ENCODE assay signal across 8 cellular contexts in the genomic region with DNA sequence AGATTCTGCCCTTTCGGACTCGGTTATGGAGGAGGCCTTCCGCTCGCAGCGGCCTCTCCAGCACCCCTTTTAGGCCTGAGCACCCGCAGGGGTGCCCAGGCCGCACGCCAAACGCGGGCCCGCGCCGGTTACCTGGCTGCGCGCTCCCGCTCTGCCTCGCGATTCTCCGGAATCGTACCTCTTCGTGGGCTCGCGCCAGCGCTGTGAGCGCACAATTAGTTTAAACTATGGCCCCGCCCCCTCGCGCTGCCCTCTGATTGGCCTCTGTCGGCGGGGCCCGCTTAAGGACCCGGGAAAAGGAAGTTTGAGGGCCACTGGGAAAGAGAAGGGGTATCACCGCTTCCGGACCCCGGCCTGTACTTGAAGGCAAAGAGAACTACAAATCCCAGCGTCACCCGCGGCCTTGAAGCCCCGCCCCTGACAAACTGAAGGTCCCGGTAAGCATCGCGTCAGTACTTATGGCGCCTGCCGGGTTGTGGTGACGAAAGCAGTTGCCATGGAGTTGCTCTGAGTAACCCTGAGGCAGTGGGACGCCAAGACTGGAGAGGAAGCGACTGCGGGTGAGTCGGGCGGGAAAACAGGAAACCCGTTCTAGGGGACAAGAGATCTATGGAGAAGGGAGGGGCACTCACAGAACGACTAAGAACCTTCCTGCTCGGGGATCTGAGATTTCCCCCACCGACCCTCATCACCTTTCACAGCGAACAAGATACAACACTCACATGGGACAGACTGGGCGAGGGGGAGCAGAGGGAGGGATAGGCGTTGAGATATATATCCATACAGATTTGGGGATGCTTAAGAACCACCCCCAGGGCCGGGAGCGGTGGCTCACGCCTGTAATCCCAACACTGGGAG. TPM values are rescaled to one million over a fixed set of nuclear protein-coding genes. Genes with fewer than 3 reads are reported as not detected.
DNase-seq lines count a peak whose midpoint lies in the region; FAIRE-seq and TF ChIP-seq lines count a peak whose summit lies in the region.

A gene with protein sequence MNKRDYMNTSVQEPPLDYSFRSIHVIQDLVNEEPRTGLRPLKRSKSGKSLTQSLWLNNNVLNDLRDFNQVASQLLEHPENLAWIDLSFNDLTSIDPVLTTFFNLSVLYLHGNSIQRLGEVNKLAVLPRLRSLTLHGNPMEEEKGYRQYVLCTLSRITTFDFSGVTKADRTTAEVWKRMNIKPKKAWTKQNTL (plus strand): TSS at position 525 of the 858 bp plus-strand sequence. CDS start 8,234 bp downstream, outside the sequence.
A gene with protein sequence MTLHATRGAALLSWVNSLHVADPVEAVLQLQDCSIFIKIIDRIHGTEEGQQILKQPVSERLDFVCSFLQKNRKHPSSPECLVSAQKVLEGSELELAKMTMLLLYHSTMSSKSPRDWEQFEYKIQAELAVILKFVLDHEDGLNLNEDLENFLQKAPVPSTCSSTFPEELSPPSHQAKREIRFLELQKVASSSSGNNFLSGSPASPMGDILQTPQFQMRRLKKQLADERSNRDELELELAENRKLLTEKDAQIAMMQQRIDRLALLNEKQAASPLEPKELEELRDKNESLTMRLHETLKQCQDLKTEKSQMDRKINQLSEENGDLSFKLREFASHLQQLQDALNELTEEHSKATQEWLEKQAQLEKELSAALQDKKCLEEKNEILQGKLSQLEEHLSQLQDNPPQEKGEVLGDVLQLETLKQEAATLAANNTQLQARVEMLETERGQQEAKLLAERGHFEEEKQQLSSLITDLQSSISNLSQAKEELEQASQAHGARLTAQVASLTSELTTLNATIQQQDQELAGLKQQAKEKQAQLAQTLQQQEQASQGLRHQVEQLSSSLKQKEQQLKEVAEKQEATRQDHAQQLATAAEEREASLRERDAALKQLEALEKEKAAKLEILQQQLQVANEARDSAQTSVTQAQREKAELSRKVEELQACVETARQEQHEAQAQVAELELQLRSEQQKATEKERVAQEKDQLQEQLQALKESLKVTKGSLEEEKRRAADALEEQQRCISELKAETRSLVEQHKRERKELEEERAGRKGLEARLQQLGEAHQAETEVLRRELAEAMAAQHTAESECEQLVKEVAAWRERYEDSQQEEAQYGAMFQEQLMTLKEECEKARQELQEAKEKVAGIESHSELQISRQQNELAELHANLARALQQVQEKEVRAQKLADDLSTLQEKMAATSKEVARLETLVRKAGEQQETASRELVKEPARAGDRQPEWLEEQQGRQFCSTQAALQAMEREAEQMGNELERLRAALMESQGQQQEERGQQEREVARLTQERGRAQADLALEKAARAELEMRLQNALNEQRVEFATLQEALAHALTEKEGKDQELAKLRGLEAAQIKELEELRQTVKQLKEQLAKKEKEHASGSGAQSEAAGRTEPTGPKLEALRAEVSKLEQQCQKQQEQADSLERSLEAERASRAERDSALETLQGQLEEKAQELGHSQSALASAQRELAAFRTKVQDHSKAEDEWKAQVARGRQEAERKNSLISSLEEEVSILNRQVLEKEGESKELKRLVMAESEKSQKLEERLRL (N-terminal part only) (minus strand): TSS at position 217 of the 858 bp plus-strand sequence. CDS start 44,599 bp downstream, outside the sequence.

- peak within 1 kb of the TSS; percentile 78 for H2AFZ ChIP-seq in neuron (ENCODE audit: low read depth, low read length)

- H3K36me3 ChIP-seq in SJSA1 (no peaks in the 10 kb centered on the region), neuron (ENCODE audit: insufficient read depth, low read length) (no peaks in the 10 kb centered on the region)

- H3K27me3 ChIP-seq in SJSA1 (replicated peaks) (no peaks in the 10 kb centered on the region), neuron (ENCODE audit: insufficient read depth, low read length) (no peaks in the 10 kb centered on the region)

- peak; percentile 98 for DNase-seq in GM04503 (ENCODE audit: low read depth)
- peak; percentile 99 for DNase-seq in HFF-Myc (ENCODE audit: extremely low read depth, low read depth)
- peak; percentile 100 for DNase-seq in MV-4-11 (lab: John Stamatoyannopoulos, UW)
- DNase-seq in SJSA1 (ENCODE audit: low read depth in 1 of 2, low spot score in 2 of 2): peak; percentile 95 to 97
- DNase-seq in activated naive CD4-positive, alpha-beta T cell treated with Interleukin-2 at 50 U/mL for 16 hours: peak; percentile 99
- DNase-seq in frontal cortex (ENCODE audit: low spot score in 2 of 2): peak; percentile 83 to 88
- peak; percentile 100 for DNase-seq in stromal cell of bone marrow (ENCODE audit: low read depth)

- H3K4me1 ChIP-seq in SJSA1 (replicated peaks): peaks cover 27% of the 10 kb centered on the region
- H3K4me1 ChIP-seq in neuron (ENCODE audit: insufficient read depth, low read length): peaks cover 17% of the 10 kb centered on the region

- FAIRE-seq in frontal cortex (lab: Jason Lieb, UNC): peak; percentile 90

- TF ChIP-seq CTCF in HFF-Myc (IDR thresholded peaks at IDR 0.05; ENCODE audit: low read depth, low read length, missing control alignments): no peak

- H3K27ac ChIP-seq in SJSA1: peak within 1 kb of the TSS; percentile 90

- no peaks in the 10 kb centered on the region for H3K9me3 ChIP-seq in SJSA1 (replicated peaks)
- H3K9me3 ChIP-seq in neuron (ENCODE audit: low read length): no peaks in the 10 kb centered on the region

- H3K4me3 ChIP-seq in HFF-Myc (replicated peaks; ENCODE audit: low read depth, low read length): peak within 1 kb of the TSS; percentile 55
- H3K4me3 ChIP-seq in SJSA1: peak within 1 kb of the TSS; percentile 60
- H3K4me3 ChIP-seq in neuron (ENCODE audit: low read length): peak within 1 kb of the TSS; percentile 92

RNA-seq across cellular contexts. Expression of the first gene that starts in this region (rescaled TPM):
- total RNA-seq in SJSA1 (2014; rRNA removed; shearing (Covaris generic)): 4.1 TPM in 1 of 2 replicates, not detected in the other
- total RNA-seq in frontal cortex: 6.5 TPM

RNA-seq across cellular contexts. Expression of the second gene that starts in this region (rescaled TPM):
- total RNA-seq in SJSA1 (2014; rRNA removed; shearing (Covaris generic)): 38.4 and 46.4 TPM in 2 replicates
- 110 TPM for total RNA-seq in frontal cortex

Comparison
In these comparisons a context has a peak if more than half of its experiments do, and no peak if none do; other contexts are left out.
1. Peak in every context shown above with its lines: DNase-seq, H3K4me3 ChIP-seq and H3K27ac ChIP-seq.